Comparison of ENCODE assay signal across 6 cellular contexts in genomic region chr1:188903241-188903640, GRCh38.
"Had no signal": no experiment of that assay in that cellular context is flagged by ENCODE, and none has a peak within 500 bp of the region (broad histone marks: within the 10 kb centered on the region; RNA-seq: fewer than 3 reads in every experiment).

No MANE protein-coding gene starts in this region.

- ATAC-seq: HepG2, K562 had no signal

- FAIRE-seq: HepG2, HTR-8/SVneo, K562 had no signal

- DNase-seq: IMR-90, KBM-7 had no signal

- H3K4me3 ChIP-seq: K562 had no signal

- H3K27ac ChIP-seq: HL-60 had no signal
